24 cellular contexts compared by ENCODE assay signal in genomic region chr18:50127516-50128229, GRCh38.
DNase-seq lines count a peak whose midpoint lies in the region; TF ChIP-seq lines count a peak whose summit lies in the region.
"Had no signal": no experiment of that assay in that cellular context is flagged by ENCODE, and none has a peak within 500 bp of the region (broad histone marks: within the 10 kb centered on the region; RNA-seq: fewer than 3 reads in every experiment).

No MANE protein-coding gene starts in this region.

- peaks cover 0 to 8% (median 0%) of the 10 kb centered on the region in 4 donors for H3K27me3 ChIP-seq in esophagus squamous epithelium
- H3K27me3 ChIP-seq: brain microvascular endothelial cell had no signal

- peaks cover 0 to 40% (median 0%) of the 10 kb centered on the region in 3 donors for H3K4me1 ChIP-seq in esophagus squamous epithelium
- H3K4me1 ChIP-seq: sigmoid colon had no signal

- no peak overlapping the region for H3K4me3 ChIP-seq in esophagus squamous epithelium
- H3K4me3 ChIP-seq: sigmoid colon had no signal

- DNase-seq in Calu3: peak; percentile 33
- no peak for DNase-seq in esophagus squamous epithelium (lab: John Stamatoyannopoulos, UW)
- DNase-seq in progenitor cell of endocrine pancreas (ENCODE audit: low spot score, unreplicated experiment): no peak
- no peak for DNase-seq in activated gamma-delta T cell treated with Interleukin-2 at 50 U/mL for 16 hours
- DNase-seq in activated CD4-positive, alpha-beta T cell treated with anti-CD3 and anti-CD28 coated beads, Interleukin-2, amount 50 U/mL, for 1 hour: no peak
- no peak for DNase-seq in activated CD4-positive, alpha-beta T cell treated with anti-CD3 and anti-CD28 coated beads, Interleukin-2, amount 10 ng/mL, durations not matched to agents 7 days and 5 days
- no peak for DNase-seq in NCI-H2107 (lab: John Stamatoyannopoulos, UW)
- DNase-seq: activated CD4-positive, alpha-beta T cell treated with anti-CD3 and anti-CD28 coated beads for 1 hour; activated CD8-positive, alpha-beta T cell treated with anti-CD3 and anti-CD28 coated beads, Interleukin-2, amount 10 ng/mL, durations not matched to agents 7 days and 5 days; amniotic stem cell; brain microvascular endothelial cell; DND-41; naive thymus-derived CD8-positive, alpha-beta T cell; NCI-H2029; NCI-H524 treated with DMSO at 0.1 percent for 48 hours; OCI-M1; sigmoid colon; stimulated activated CD4-positive, alpha-beta T cell treated with anti-CD3 and anti-CD28 coated beads, Interleukin-4, amount 100 ng/mL, for 24 hours; substantia nigra; T-helper 17 cell had no signal

- no peaks in the 10 kb centered on the region for H3K9me3 Mint-ChIP-seq in Calu3 (ENCODE audit: low read depth, unreplicated experiment)
- H3K9me3 Mint-ChIP-seq in progenitor cell of endocrine pancreas (ENCODE audit: low read depth): no peaks in the 10 kb centered on the region
- H3K9me3 Mint-ChIP-seq in activated CD4-positive, alpha-beta T cell treated with anti-CD3 and anti-CD28 coated beads, Interleukin-2, amount 10 ng/mL, durations not matched to agents 7 days and 5 days: no peaks in the 10 kb centered on the region
- H3K9me3 Mint-ChIP-seq: activated naive CD4-positive, alpha-beta T cell treated with anti-CD3 and anti-CD28 coated beads, Interleukin-2, amount 50 U/mL, for 24 hours; naive thymus-derived CD8-positive, alpha-beta T cell had no signal

- CTCF ChIA-PET in Calu3 (lab: Charles Lee): interaction anchor here (0.6 to 2.8 kb wide), 6 partner anchors 11 to 46 kb away, joined by 3 to 7 read pairs (median 4); no protein-coding TSS in a partner anchor
- CTCF ChIA-PET in activated CD4-positive, alpha-beta T cell treated with anti-CD3 and anti-CD28 coated beads, Interleukin-2, amount 10 ng/mL, durations not matched to agents 7 days and 5 days (lab: Charles Lee): no interaction called here

- POLR2A ChIA-PET in activated CD4-positive, alpha-beta T cell treated with anti-CD3 and anti-CD28 coated beads, Interleukin-2, amount 10 ng/mL, durations not matched to agents 7 days and 5 days (lab: Charles Lee): no interaction called here

- H3K9me3 ChIP-seq in esophagus squamous epithelium: no peaks in the 10 kb centered on the region
- H3K9me3 ChIP-seq: sigmoid colon had no signal

- H3K27ac ChIP-seq in VCaP: peak overlapping the region; percentile 73
- H3K27ac ChIP-seq in esophagus squamous epithelium: peak overlapping the region in 3 of 4 donors; percentile 44 to 69 (median 45)
- H3K27ac ChIP-seq: brain microvascular endothelial cell, KMS-11, sigmoid colon had no signal

- 53 to 80% methylated on average over 4 of the region's 4 CpGs for WGBS in esophagus squamous epithelium, 2 donors

- no TSS peak for BruUV-seq in Calu3 (replicated peaks; lab: Mats Ljungman, UMichigan)

- H3K4me3 Mint-ChIP-seq in Calu3 (ENCODE audit: low read depth, unreplicated experiment) (peak overlapping the region; percentile 32), progenitor cell of endocrine pancreas (ENCODE audit: low read depth) (no peak overlapping the region)
- no peak overlapping the region for H3K4me3 Mint-ChIP-seq in activated CD4-positive, alpha-beta T cell treated with anti-CD3 and anti-CD28 coated beads, Interleukin-2, amount 10 ng/mL, durations not matched to agents 7 days and 5 days
- H3K4me3 Mint-ChIP-seq: activated CD8-positive, alpha-beta T cell treated with anti-CD3 and anti-CD28 coated beads, Interleukin-2, amount 10 ng/mL, durations not matched to agents 7 days and 5 days; activated naive CD4-positive, alpha-beta T cell treated with anti-CD3 and anti-CD28 coated beads, Interleukin-2, amount 50 U/mL, for 24 hours; CD14-positive monocyte; T-helper 17 cell had no signal

- H3K27me3 Mint-ChIP-seq in Calu3 (ENCODE audit: unreplicated experiment): no peaks in the 10 kb centered on the region
- H3K27me3 Mint-ChIP-seq in progenitor cell of endocrine pancreas: no peaks in the 10 kb centered on the region
- H3K27me3 Mint-ChIP-seq in activated CD4-positive, alpha-beta T cell treated with anti-CD3 and anti-CD28 coated beads, Interleukin-2, amount 10 ng/mL, durations not matched to agents 7 days and 5 days: peaks cover 14% of the 10 kb centered on the region

- peaks cover 7% of the 10 kb centered on the region for H3K36me3 Mint-ChIP-seq in Calu3 (ENCODE audit: insufficient read depth, unreplicated experiment)
- H3K36me3 Mint-ChIP-seq in progenitor cell of endocrine pancreas (ENCODE audit: insufficient read depth): no peaks in the 10 kb centered on the region
- H3K36me3 Mint-ChIP-seq in activated CD4-positive, alpha-beta T cell treated with anti-CD3 and anti-CD28 coated beads, Interleukin-2, amount 10 ng/mL, durations not matched to agents 7 days and 5 days (ENCODE audit: low read depth): no peaks in the 10 kb centered on the region
- H3K36me3 Mint-ChIP-seq: activated naive CD4-positive, alpha-beta T cell treated with anti-CD3 and anti-CD28 coated beads, Interleukin-2, amount 50 U/mL, for 24 hours; CD14-positive monocyte; naive thymus-derived CD8-positive, alpha-beta T cell had no signal

- TF ChIP-seq POLR2A in esophagus squamous epithelium (IDR thresholded peaks at IDR 0.05): no peak

- H3K27ac Mint-ChIP-seq in Calu3 (ENCODE audit: unreplicated experiment): peak overlapping the region; percentile 67
- H3K27ac Mint-ChIP-seq in progenitor cell of endocrine pancreas: peak overlapping the region; percentile 89
- H3K27ac Mint-ChIP-seq in activated CD4-positive, alpha-beta T cell treated with anti-CD3 and anti-CD28 coated beads, Interleukin-2, amount 10 ng/mL, durations not matched to agents 7 days and 5 days: no peak overlapping the region
- H3K27ac Mint-ChIP-seq: activated CD8-positive, alpha-beta T cell treated with anti-CD3 and anti-CD28 coated beads, Interleukin-2, amount 10 ng/mL, durations not matched to agents 7 days and 5 days; activated naive CD4-positive, alpha-beta T cell treated with anti-CD3 and anti-CD28 coated beads, Interleukin-2, amount 50 U/mL, for 24 hours; CD14-positive monocyte; naive thymus-derived CD8-positive, alpha-beta T cell; T-helper 17 cell had no signal

- H3K4me1 Mint-ChIP-seq in Calu3 (ENCODE audit: low read depth, unreplicated experiment) (peaks cover 71% of the 10 kb centered on the region), progenitor cell of endocrine pancreas (ENCODE audit: low read depth) (peaks cover 41% of the 10 kb centered on the region)
- H3K4me1 Mint-ChIP-seq in activated CD4-positive, alpha-beta T cell treated with anti-CD3 and anti-CD28 coated beads, Interleukin-2, amount 10 ng/mL, durations not matched to agents 7 days and 5 days: no peaks in the 10 kb centered on the region
- H3K4me1 Mint-ChIP-seq: activated naive CD4-positive, alpha-beta T cell treated with anti-CD3 and anti-CD28 coated beads, Interleukin-2, amount 50 U/mL, for 24 hours; CD14-positive monocyte; naive thymus-derived CD8-positive, alpha-beta T cell had no signal

- H3K36me3 ChIP-seq in esophagus squamous epithelium: no peaks in the 10 kb centered on the region
- H3K36me3 ChIP-seq: brain microvascular endothelial cell, sigmoid colon had no signal

- intact Hi-C loops in Calu3 (cut with micrococcal nuclease; ENCODE audit: unreplicated experiment): loop anchor here (5.0 kb wide), 1 partner anchor 65 kb away; no protein-coding TSS in a partner anchor
- intact Hi-C loops in esophagus squamous epithelium (cut with DNase I): no loop called here

- TF ChIP-seq CTCF in Calu3 (IDR thresholded peaks at IDR 0.05; ENCODE audit: unreplicated experiment) (no peak), VCaP (conservative IDR thresholded peaks at IDR 0.05) (no peak), esophagus squamous epithelium (IDR thresholded peaks at IDR 0.05) (no peak), progenitor cell of endocrine pancreas (IDR thresholded peaks at IDR 0.05; ENCODE audit: unreplicated experiment) (no peak)
